In the genomic region with DNA sequence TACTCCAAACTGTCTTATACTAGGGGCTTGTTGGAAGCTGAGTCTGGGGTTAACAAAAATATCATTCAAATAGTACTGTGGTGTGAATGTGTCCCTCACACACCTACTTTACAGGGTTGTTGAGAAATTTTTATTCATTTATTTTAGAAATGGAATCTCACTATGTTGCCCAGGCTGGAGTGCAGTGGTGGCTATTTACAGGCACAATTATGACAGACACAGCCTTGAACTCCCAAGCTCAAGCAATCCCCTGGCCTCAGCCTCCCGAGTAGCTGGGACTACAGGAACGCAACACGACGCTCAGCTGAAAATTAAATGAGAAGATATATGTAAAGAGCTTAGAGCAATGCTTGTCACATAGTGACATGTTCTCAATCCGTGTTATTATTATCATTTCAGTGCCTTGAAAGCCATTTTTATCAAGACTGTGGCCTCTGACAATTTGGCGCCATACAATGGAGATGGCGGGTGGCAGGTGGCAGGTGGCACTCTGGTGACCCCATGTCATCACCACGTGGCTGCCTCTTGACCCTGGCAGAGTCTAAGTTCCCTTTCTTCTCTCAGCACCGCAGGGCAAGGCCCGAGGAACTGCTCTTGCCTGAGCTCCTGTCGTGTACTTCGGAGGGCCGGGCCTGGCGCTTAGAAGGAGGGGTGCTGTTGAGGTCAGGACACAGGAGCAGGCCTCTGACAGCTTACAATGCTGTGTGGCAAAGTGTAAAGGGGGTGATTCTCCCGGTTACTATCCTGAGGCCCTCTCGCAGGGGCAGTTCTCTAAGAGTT, we compare ENCODE assay signal across 8 cellular contexts.
DNase-seq lines count a peak whose midpoint lies in the region; ATAC-seq and TF ChIP-seq lines count a peak whose summit lies in the region.

No MANE protein-coding gene starts in this region.

- no peaks in the 10 kb centered on the region for H3K36me3 ChIP-seq in WERI-Rb-1
- H3K36me3 ChIP-seq in heart left ventricle: no peaks in the 10 kb centered on the region
- H3K36me3 ChIP-seq in skeletal muscle tissue (ENCODE audit: control insufficient read depth in 3 of 3, insufficient read depth in 3 of 3, low read length in 3 of 3): no peaks in the 10 kb centered on the region

- TF ChIP-seq CTCF in GM20000 (IDR thresholded peaks at IDR 0.05; ENCODE audit: extremely low read depth, missing control alignments): no peak
- no peak for TF ChIP-seq CTCF in WERI-Rb-1 (IDR thresholded peaks at IDR 0.05; ENCODE audit: low read depth, low read length)
- no peak for TF ChIP-seq CTCF in heart left ventricle (IDR thresholded peaks at IDR 0.05)
- no peak for TF ChIP-seq CTCF in lower leg skin (IDR thresholded peaks at IDR 0.05)

- peak overlapping the region; percentile 83 to 94 (median 86) for H3K9ac ChIP-seq in skeletal muscle tissue (ENCODE audit: low read depth in 1 of 3, low read length in 3 of 3)

- intact Hi-C loops in heart left ventricle (cut with DNase I) (loop anchor here in 9 of 10 donors (2.0 to 10.0 kb wide), 10 partner anchors 47 to 270 kb away; a partner anchor contains a TSS), lower leg skin (cut with DNase I; ENCODE audit: low total_unique reads) (loop anchor here (10.0 kb wide), 1 partner anchor 100 kb away; no protein-coding TSS in a partner anchor)

- H3K4me1 ChIP-seq in heart left ventricle (peaks cover 0 to 25% (median 13%) of the 10 kb centered on the region in 12 donors), skeletal muscle tissue (ENCODE audit: control insufficient read depth in 3 of 3, insufficient read depth in 3 of 3, low read length in 3 of 3) (peaks cover 10 to 13% (median 11%) of the 10 kb centered on the region in 3 donors)

- no peak overlapping the region for H3K27ac ChIP-seq in WERI-Rb-1
- peak overlapping the region; percentile 92 to 100 (median 96) for H3K27ac ChIP-seq in heart left ventricle
- peak overlapping the region; percentile 89 for H3K27ac ChIP-seq in skeletal muscle tissue (ENCODE audit: low read depth, low read length)

- DNase-seq in GM20000 (ENCODE audit: low spot score) (peak; percentile 11), WERI-Rb-1 (peak; percentile 13), heart left ventricle (peak in 3 of 5 donors; percentile 23 to 62 (median 29)), lower leg skin (ENCODE audit: low spot score in 2 of 2) (no peak), NCI-H1105 treated with DMSO at 0.1 percent for 48 hours (lab: John Stamatoyannopoulos, UW) (no peak)

- H3K4me3 ChIP-seq in WERI-Rb-1 (ENCODE audit: low read depth, low read length) (peak overlapping the region; percentile 58), heart left ventricle (peak overlapping the region in 9 of 12 donors; percentile 64 to 82 (median 72)), skeletal muscle tissue (ENCODE audit: low read length in 3 of 3) (peak overlapping the region; percentile 91 to 95 (median 94)), lower leg skin (ENCODE audit: low read depth, poor library complexity, severe bottlenecking) (no peak overlapping the region)

- TF ChIP-seq POLR2A in heart left ventricle (IDR thresholded peaks at IDR 0.05) (no peak), lower leg skin (IDR thresholded peaks at IDR 0.05) (no peak)

- H3K27me3 ChIP-seq in WERI-Rb-1 (ENCODE audit: insufficient read depth, low read depth, severe bottlenecking) (no peaks in the 10 kb centered on the region), heart left ventricle (no peaks in the 10 kb centered on the region), skeletal muscle tissue (ENCODE audit: control insufficient read depth in 3 of 3, insufficient read depth in 3 of 3, low read length in 3 of 3) (no peaks in the 10 kb centered on the region)

- no peaks in the 10 kb centered on the region for H3K9me3 ChIP-seq in WERI-Rb-1 (ENCODE audit: severe bottlenecking)
- peaks cover 0 to 6% (median 0%) of the 10 kb centered on the region in 12 donors for H3K9me3 ChIP-seq in heart left ventricle
- H3K9me3 ChIP-seq in skeletal muscle tissue (ENCODE audit: control insufficient read depth in 3 of 3, low read length in 3 of 3): no peaks in the 10 kb centered on the region

- ATAC-seq in heart left ventricle (no peak), HG03025 (IDR thresholded peaks at IDR 0.05; ENCODE audit: low FRiP score, unreplicated experiment) (no peak), esophagus mucosa (no peak)

- 88 to 92% (median 90%) methylated on average over 16 of the region's 16 CpGs for WGBS in heart left ventricle, 4 donors
- 86 to 90% methylated on average over 16 of the region's 16 CpGs for WGBS in lower leg skin, 2 donors

Comparison
In these comparisons a context has a peak if more than half of its experiments do, and no peak if none do; other contexts are left out.
1. DNase-seq: peak in GM20000 (single experiment), WERI-Rb-1 (single experiment) and heart left ventricle (3 of 5); none in lower leg skin (0 of 2) and NCI-H1105 treated with DMSO at 0.1 percent for 48 hours (single experiment).